Comparison of ENCODE assay signal across 14 cellular contexts in the genomic region with DNA sequence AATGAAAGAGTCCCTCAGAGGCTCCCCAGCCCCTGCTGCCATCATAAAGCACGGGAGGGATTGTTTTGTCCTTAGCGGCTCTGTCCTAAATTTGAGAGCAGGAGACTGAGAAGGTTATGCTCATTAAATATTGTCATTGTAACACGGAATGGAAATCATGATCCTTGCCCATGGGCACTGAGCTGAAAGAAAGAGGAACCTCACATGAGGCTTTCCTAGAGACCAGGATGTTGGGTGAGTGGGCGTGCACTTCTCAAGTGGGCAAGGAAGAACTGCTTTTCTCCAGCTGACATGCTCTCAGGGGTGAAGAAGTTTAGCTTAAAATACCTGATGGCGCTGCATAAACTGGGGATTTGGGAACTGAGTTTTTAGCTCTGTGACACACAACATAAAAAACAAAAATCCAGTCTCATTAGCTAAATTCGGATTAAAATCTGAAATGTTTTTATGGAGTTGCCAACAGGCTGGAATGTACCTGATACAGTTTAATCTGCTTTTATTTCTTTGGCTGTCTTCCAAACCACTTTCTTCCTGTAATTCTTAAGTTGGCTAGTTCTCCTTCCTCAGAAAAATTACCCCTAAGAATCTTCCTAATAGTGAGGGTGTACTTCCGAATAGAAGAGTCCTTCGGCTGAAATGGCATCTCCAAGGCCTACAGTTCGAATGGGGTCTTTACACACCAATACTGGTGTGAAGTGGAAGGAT. TPM values are rescaled to one million over a fixed set of nuclear protein-coding genes. Genes with fewer than 3 reads are reported as not detected.
DNase-seq lines count a peak whose midpoint lies in the region; ATAC-seq and TF ChIP-seq lines count a peak whose summit lies in the region.
"Had no signal": no experiment of that assay in that cellular context is flagged by ENCODE, and none has a peak within 500 bp of the region (broad histone marks: within the 10 kb centered on the region; RNA-seq: fewer than 3 reads in every experiment).

No MANE protein-coding gene starts in this region.

- ATAC-seq in T-helper 17 cell: no peak
- ATAC-seq: HCT116, WTC11 had no signal

- no peaks in the 10 kb centered on the region for H3K27me3 ChIP-seq in dorsolateral prefrontal cortex

- H3K9me3 ChIP-seq in T-helper 17 cell (ENCODE audit: control insufficient read depth, low read length, poor library complexity, severe bottlenecking): no peaks in the 10 kb centered on the region
- H3K9me3 ChIP-seq: thoracic aorta had no signal

- H3K4me3 Mint-ChIP-seq in activated T-cell treated with anti-CD3 and anti-CD28 coated beads, Interleukin-2, amount 50 U/mL, for 24 hours: no peak overlapping the region
- peak overlapping the region; percentile 33 for H3K4me3 Mint-ChIP-seq in T-helper 17 cell
- H3K4me3 Mint-ChIP-seq: WTC11 had no signal

- peak overlapping the region; percentile 66 for H3K27ac Mint-ChIP-seq in activated T-cell treated with anti-CD3 and anti-CD28 coated beads, Interleukin-2, amount 50 U/mL, for 24 hours
- peak overlapping the region; percentile 83 for H3K27ac Mint-ChIP-seq in T-helper 17 cell
- H3K27ac Mint-ChIP-seq: WTC11 had no signal

- H3K4me3 ChIP-seq in dorsolateral prefrontal cortex (no peak overlapping the region), retinal pigment epithelial cell (ENCODE audit: low read length) (no peak overlapping the region)
- H3K4me3 ChIP-seq: thoracic aorta had no signal

- intact Hi-C loops in dorsolateral prefrontal cortex (cut with DNase I): no loop called here

- H3K9me3 Mint-ChIP-seq in activated T-cell treated with anti-CD3 and anti-CD28 coated beads, Interleukin-2, amount 50 U/mL, for 24 hours: no peaks in the 10 kb centered on the region

- peak overlapping the region in 39 of 59 donors; percentile 5 to 84 (median 61) for H3K27ac ChIP-seq in dorsolateral prefrontal cortex
- H3K27ac ChIP-seq: thoracic aorta had no signal

- TF ChIP-seq CTCF in dorsolateral prefrontal cortex (IDR thresholded peaks at IDR 0.05 in 54 of 56, conservative IDR thresholded peaks at IDR 0.05 in 2 of 56; ENCODE audit: low read depth in 1 of 56, partially characterized antibody in 56 of 56) (no peak), retinal pigment epithelial cell (conservative IDR thresholded peaks at IDR 0.05; ENCODE audit: low read depth, low read length) (no peak)

- no peak for DNase-seq in activated T-cell treated with anti-CD3 and anti-CD28 coated beads, Interleukin-2, amount 50 U/mL, for 24 hours
- no peak for DNase-seq in activated T-cell treated with anti-CD3 and anti-CD28 coated beads, Interleukin-2, amount 50 U/mL, for 48 hours
- DNase-seq in T-helper 17 cell (no peak), dorsolateral prefrontal cortex (peak in 1 of 10 donors; percentile 32), retinal pigment epithelial cell (ENCODE audit: low read depth) (peak; percentile 66), NCI-H146 (lab: John Stamatoyannopoulos, UW) (no peak), DMS 273 treated with DMSO at 0.1 percent for 48 hours (lab: John Stamatoyannopoulos, UW) (no peak)
- no peak for DNase-seq in central memory CD4-positive, alpha-beta T cell
- DNase-seq: activated naive CD4-positive, alpha-beta T cell treated with anti-CD3 and anti-CD28 coated beads, Interleukin-2, amount 50 U/mL, for 16 hours; NCI-H1092; stimulated activated CD4-positive, alpha-beta T cell treated with anti-CD3 and anti-CD28 coated beads, Interleukin-4, amount 100 ng/mL, for 24 hours had no signal

- peaks cover 42% of the 10 kb centered on the region for H3K4me1 Mint-ChIP-seq in activated T-cell treated with anti-CD3 and anti-CD28 coated beads, Interleukin-2, amount 50 U/mL, for 24 hours (ENCODE audit: low read depth)
- peaks cover 28% of the 10 kb centered on the region for H3K4me1 Mint-ChIP-seq in T-helper 17 cell
- H3K4me1 Mint-ChIP-seq: WTC11 had no signal

- H3K36me3 Mint-ChIP-seq in activated T-cell treated with anti-CD3 and anti-CD28 coated beads, Interleukin-2, amount 50 U/mL, for 24 hours (ENCODE audit: low read depth): peaks cover 82% of the 10 kb centered on the region
- peaks cover 3% of the 10 kb centered on the region for H3K36me3 Mint-ChIP-seq in T-helper 17 cell (ENCODE audit: low read depth)

- H3K27me3 Mint-ChIP-seq in activated T-cell treated with anti-CD3 and anti-CD28 coated beads, Interleukin-2, amount 50 U/mL, for 24 hours: no peaks in the 10 kb centered on the region
- H3K27me3 Mint-ChIP-seq in T-helper 17 cell: no peaks in the 10 kb centered on the region

RNA-seq across cellular contexts. Expression of gene ADPGK, which starts 31.7 kb away (rescaled TPM):
- total RNA-seq in T-helper 17 cell (100 to 1,000 TPM; 115 to 124 TPM), dorsolateral prefrontal cortex (10 to 100 TPM; 18.9 to 53.0 (median 30.7) TPM)
